ENCODE assay signal across 29 cellular contexts in the genomic region with DNA sequence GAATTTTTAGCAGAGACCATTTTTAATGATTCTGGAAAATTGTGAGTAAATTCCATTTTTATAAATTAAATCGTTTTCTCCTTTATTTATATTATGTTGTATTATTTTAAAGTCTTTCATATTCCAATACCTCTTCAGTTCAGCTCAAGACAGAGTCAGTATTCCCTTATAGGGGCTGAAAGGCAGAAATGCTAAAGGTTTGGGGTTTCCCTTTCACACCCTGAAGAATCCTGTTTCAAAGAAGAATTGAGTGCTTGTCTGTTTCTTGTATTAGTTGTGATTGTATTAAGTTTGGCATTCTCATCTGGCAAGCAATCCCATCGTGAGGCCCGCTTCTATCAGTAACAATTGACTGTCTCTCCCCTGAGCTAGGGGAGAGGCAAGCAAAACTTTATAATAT. TPM values are rescaled to one million over a fixed set of nuclear protein-coding genes. Genes with fewer than 3 reads are reported as not detected.
A peak's percentile ranks its signal among the peaks of the same experiment; 100 is the strongest.
DNase-seq lines count a peak whose midpoint lies in the region; ATAC-seq and TF ChIP-seq lines count a peak whose summit lies in the region.
"Had no signal": no experiment of that assay in that cellular context is flagged by ENCODE, and none has a peak within 500 bp of the region (broad histone marks: within the 10 kb centered on the region; RNA-seq: fewer than 3 reads in every experiment).

No MANE protein-coding gene starts in this region.

- TF ChIP-seq EP300 in gastroesophageal sphincter (IDR thresholded peaks at IDR 0.05): no peak

- no peak for DNase-seq in activated naive CD8-positive, alpha-beta T cell treated with anti-CD3 and anti-CD28 coated beads, Interleukin-2, amount 50 U/mL, for 24 hours
- no peak for DNase-seq in activated naive CD8-positive, alpha-beta T cell treated with anti-CD3 and anti-CD28 coated beads for 36 hours
- DNase-seq in adrenal gland (no peak), smooth muscle cell (lab: John Stamatoyannopoulos, UW; ENCODE audit: unreplicated experiment) (no peak), left lobe of liver (ENCODE audit: low spot score) (no peak), NCI-H748 treated with DMSO at 0.1 percent for 48 hours (lab: John Stamatoyannopoulos, UW) (no peak)
- DNase-seq: activated CD4-positive, alpha-beta memory T cell treated with anti-CD3 and anti-CD28 coated beads, Interleukin-2, amount 10 ng/mL, durations not matched to agents 7 days and 5 days; activated CD4-positive, CD25-positive, alpha-beta regulatory T cell treated with anti-CD3 and anti-CD28 coated beads, Interleukin-2, amount 50 U/mL, for 72 hours; activated gamma-delta T cell treated with Interleukin-2 at 50 U/mL for 16 hours; caudate nucleus; DMS153; glutamatergic neuron; mesendoderm; naive B cell; NCI-H1436; NCI-H2081 treated with DMSO at 0.1 percent for 48 hours; NCI-H345; nucleus accumbens; small intestine; stimulated activated CD4-positive, alpha-beta T cell treated with anti-CD3 and anti-CD28 coated beads, Interleukin-1b, Interleukin-23, amount 100 ng/mL, for 48 hours; stomach; T-helper 17 cell; transverse colon had no signal

- no peaks in the 10 kb centered on the region for H3K27me3 ChIP-seq in adrenal gland
- H3K27me3 ChIP-seq in gastroesophageal sphincter: no peaks in the 10 kb centered on the region
- no peaks in the 10 kb centered on the region for H3K27me3 ChIP-seq in smooth muscle cell (ENCODE audit: low read depth)
- H3K27me3 ChIP-seq: stomach, transverse colon had no signal

- H3K4me1 Mint-ChIP-seq in activated naive CD8-positive, alpha-beta T cell treated with anti-CD3 and anti-CD28 coated beads, Interleukin-2, amount 50 U/mL, for 24 hours: peaks cover 46% of the 10 kb centered on the region
- peaks cover 56% of the 10 kb centered on the region for H3K4me1 Mint-ChIP-seq in activated naive CD8-positive, alpha-beta T cell treated with anti-CD3 and anti-CD28 coated beads for 36 hours

- intact Hi-C loops in adrenal gland (cut with DNase I): no loop called here

- peaks cover 47 to 56% of the 10 kb centered on the region in 2 donors for H3K4me1 ChIP-seq in adrenal gland (replicated peaks in 1 of 2)
- peaks cover 12 to 90% (median 28%) of the 10 kb centered on the region in 3 donors for H3K4me1 ChIP-seq in gastroesophageal sphincter
- H3K4me1 ChIP-seq in smooth muscle cell (ENCODE audit: low read depth): peaks cover 17% of the 10 kb centered on the region

- peaks cover 7% of the 10 kb centered on the region for H3F3A ChIP-seq in smooth muscle cell (ENCODE audit: low read depth)

- H3K79me2 ChIP-seq in smooth muscle cell (ENCODE audit: low read depth): peaks cover 86% of the 10 kb centered on the region

- H3K27ac Mint-ChIP-seq in activated naive CD8-positive, alpha-beta T cell treated with anti-CD3 and anti-CD28 coated beads, Interleukin-2, amount 50 U/mL, for 24 hours: peak overlapping the region; percentile 73
- H3K27ac Mint-ChIP-seq in activated naive CD8-positive, alpha-beta T cell treated with anti-CD3 and anti-CD28 coated beads for 36 hours: no peak overlapping the region
- H3K27ac Mint-ChIP-seq: activated CD4-positive, alpha-beta memory T cell treated with anti-CD3 and anti-CD28 coated beads, Interleukin-2, amount 10 ng/mL, durations not matched to agents 7 days and 5 days; B cell; GM23338; T-helper 17 cell had no signal

- no peak for TF ChIP-seq POLR2A in adrenal gland (IDR thresholded peaks at IDR 0.05)
- TF ChIP-seq POLR2A in gastroesophageal sphincter (IDR thresholded peaks at IDR 0.05): no peak

- H3K4me2 ChIP-seq in smooth muscle cell: no peak overlapping the region
- H3K4me2 ChIP-seq: GM23338, KMS-11 had no signal

- no peaks in the 10 kb centered on the region for H3K27me3 Mint-ChIP-seq in activated naive CD8-positive, alpha-beta T cell treated with anti-CD3 and anti-CD28 coated beads, Interleukin-2, amount 50 U/mL, for 24 hours
- no peaks in the 10 kb centered on the region for H3K27me3 Mint-ChIP-seq in activated naive CD8-positive, alpha-beta T cell treated with anti-CD3 and anti-CD28 coated beads for 36 hours
- H3K27me3 Mint-ChIP-seq: activated CD4-positive, alpha-beta memory T cell treated with anti-CD3 and anti-CD28 coated beads, Interleukin-2, amount 10 ng/mL, durations not matched to agents 7 days and 5 days; B cell; naive B cell; T-helper 17 cell had no signal

- H3K4me3 Mint-ChIP-seq in activated naive CD8-positive, alpha-beta T cell treated with anti-CD3 and anti-CD28 coated beads, Interleukin-2, amount 50 U/mL, for 24 hours: no peak overlapping the region
- H3K4me3 Mint-ChIP-seq in activated naive CD8-positive, alpha-beta T cell treated with anti-CD3 and anti-CD28 coated beads for 36 hours: no peak overlapping the region
- H3K4me3 Mint-ChIP-seq: activated CD4-positive, alpha-beta memory T cell treated with anti-CD3 and anti-CD28 coated beads, Interleukin-2, amount 10 ng/mL, durations not matched to agents 7 days and 5 days; B cell; GM23338; naive B cell had no signal

- WGBS in adrenal gland, 4 donors: 51 to 56% (median 53%) methylated on average over 3 of the region's 3 CpGs
- whole genome bisulfite sequencing in gastroesophageal sphincter (ENCODE audit: low coverage in 1 of 2), 2 donors: 18 to 49% methylated on average over 3 of the region's 3 CpGs
- WGBS in smooth muscle cell (ENCODE audit: low lambda C conversion rate): 92% methylated on average over 3 of the region's 3 CpGs

- H3K36me3 Mint-ChIP-seq in activated naive CD8-positive, alpha-beta T cell treated with anti-CD3 and anti-CD28 coated beads, Interleukin-2, amount 50 U/mL, for 24 hours (ENCODE audit: low read depth): peaks cover 4% of the 10 kb centered on the region
- peaks cover 21% of the 10 kb centered on the region for H3K36me3 Mint-ChIP-seq in activated naive CD8-positive, alpha-beta T cell treated with anti-CD3 and anti-CD28 coated beads for 36 hours

- no peak overlapping the region for H3K4me3 ChIP-seq in adrenal gland
- peak overlapping the region; percentile 9 to 45 for H3K4me3 ChIP-seq in gastroesophageal sphincter
- no peak overlapping the region for H3K4me3 ChIP-seq in smooth muscle cell
- H3K4me3 ChIP-seq: GM23338, stomach, transverse colon had no signal

- no peaks in the 10 kb centered on the region for H3K9me3 ChIP-seq in adrenal gland (replicated peaks in 1 of 3)
- H3K9me3 ChIP-seq in gastroesophageal sphincter: no peaks in the 10 kb centered on the region
- no peaks in the 10 kb centered on the region for H3K9me3 ChIP-seq in smooth muscle cell (replicated peaks; ENCODE audit: low read depth)
- H3K9me3 ChIP-seq: stomach, transverse colon had no signal

- H3K9ac ChIP-seq in smooth muscle cell (ENCODE audit: low read depth): no peak overlapping the region
- H3K9ac ChIP-seq: KMS-11 had no signal

- peaks cover 48% of the 10 kb centered on the region for H4K20me1 ChIP-seq in smooth muscle cell (ENCODE audit: low read depth)

- H3K27ac ChIP-seq in adrenal gland (peak overlapping the region in 4 of 5 donors; percentile 40 to 78 (median 71)), gastroesophageal sphincter (peak overlapping the region; percentile 65 to 82 (median 79)), smooth muscle cell (ENCODE audit: low read depth) (peak overlapping the region; percentile 9)
- H3K27ac ChIP-seq: KMS-11, RWPE1 had no signal

- H3K36me3 ChIP-seq in adrenal gland (replicated peaks in 1 of 2) (no peaks in the 10 kb centered on the region), gastroesophageal sphincter (no peaks in the 10 kb centered on the region), smooth muscle cell (ENCODE audit: low read depth) (no peaks in the 10 kb centered on the region)
- H3K36me3 ChIP-seq: stomach, transverse colon had no signal

- H3K9me3 Mint-ChIP-seq in activated naive CD8-positive, alpha-beta T cell treated with anti-CD3 and anti-CD28 coated beads, Interleukin-2, amount 50 U/mL, for 24 hours: no peaks in the 10 kb centered on the region
- no peaks in the 10 kb centered on the region for H3K9me3 Mint-ChIP-seq in activated naive CD8-positive, alpha-beta T cell treated with anti-CD3 and anti-CD28 coated beads for 36 hours
- H3K9me3 Mint-ChIP-seq: activated CD4-positive, alpha-beta memory T cell treated with anti-CD3 and anti-CD28 coated beads, Interleukin-2, amount 10 ng/mL, durations not matched to agents 7 days and 5 days; GM23338 had no signal

- ATAC-seq in activated naive CD8-positive, alpha-beta T cell treated with anti-CD3 and anti-CD28 coated beads, Interleukin-2, amount 50 U/mL, for 24 hours: no peak
- ATAC-seq in gastroesophageal sphincter (no peak), left lobe of liver (no peak), GM18511 (IDR thresholded peaks at IDR 0.05; ENCODE audit: unreplicated experiment) (no peak)
- ATAC-seq: GM23338, T-helper 17 cell had no signal

- TF ChIP-seq CTCF in adrenal gland (IDR thresholded peaks at IDR 0.05) (no peak), gastroesophageal sphincter (IDR thresholded peaks at IDR 0.05) (no peak), smooth muscle cell (IDR thresholded peaks at IDR 0.05; ENCODE audit: borderline replicate concordance, insufficient read depth, poor library complexity, severe bottlenecking) (no peak)

- no peak overlapping the region for H2AFZ ChIP-seq in smooth muscle cell (ENCODE audit: low read depth)
- H2AFZ ChIP-seq: GM23338 had no signal

RNA-seq across cellular contexts. Expression of gene PACSIN2, which starts 57.4 kb away (rescaled TPM):
- total RNA-seq in activated naive CD8-positive, alpha-beta T cell treated with anti-CD3 and anti-CD28 coated beads for 36 hours: 10 to 100 TPM; 30.2 to 34.6 TPM
- total RNA-seq in adrenal gland: 100 to 1,000 TPM in 6 of 8 donors, 10 to 100 TPM in 2; 77.9 to 186 (median 128) TPM
- 100 to 1,000 TPM in 1 of 3 donors, 10 to 100 TPM in 2; 29.8 to 152 (median 36.5) TPM for polyA plus RNA-seq in adrenal gland
- total RNA-seq in gastroesophageal sphincter: 100 to 1,000 TPM in 2 of 4 donors, 10 to 100 TPM in 2; 73.1 to 171 (median 107) TPM
- 26.3 and 34.7 TPM in 2 replicates for total RNA-seq in smooth muscle cell
- 41.1 and 53.9 TPM in 2 replicates for polyA plus RNA-seq in smooth muscle cell
- total RNA-seq in left lobe of liver: 23.8 TPM

Comparison
In these comparisons a context has a peak if more than half of its experiments do, and no peak if none do; other contexts are left out.
1. H3K27ac ChIP-seq: peak in every context shown above with its lines; median percentile 79 in gastroesophageal sphincter; 71 in adrenal gland; 9 in smooth muscle cell.
2. H3K4me3 ChIP-seq: peak in gastroesophageal sphincter (2 of 2); none in adrenal gland (0 of 4) and smooth muscle cell (single experiment).